33 cellular contexts compared by ENCODE assay signal in the genomic region with DNA sequence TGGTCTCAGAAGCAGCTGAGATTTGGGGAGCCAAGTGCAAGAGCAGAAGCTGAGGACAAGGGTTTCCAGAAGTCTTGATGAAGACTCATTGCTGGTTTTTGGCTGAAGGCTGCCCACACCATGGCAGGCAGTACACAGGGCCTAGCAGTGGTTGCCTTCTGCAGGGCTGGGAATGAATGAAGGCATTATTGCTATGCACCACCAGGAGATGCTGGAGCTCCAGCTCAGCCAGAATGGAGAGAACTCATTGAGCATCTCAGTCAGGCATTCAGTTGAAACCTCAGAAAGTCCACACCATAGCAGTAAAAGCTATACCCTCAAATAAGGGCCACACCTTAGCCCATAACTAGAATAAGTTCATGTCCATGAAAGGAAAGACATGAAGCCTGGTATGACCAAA.
"Had no signal": no experiment of that assay in that cellular context is flagged by ENCODE, and none has a peak within 500 bp of the region (broad histone marks: within the 10 kb centered on the region; RNA-seq: fewer than 3 reads in every experiment).

No MANE protein-coding gene starts in this region.

- H3K4me1 ChIP-seq: adrenal gland, body of pancreas, breast epithelium had no signal

- H3K36me3 ChIP-seq: adrenal gland, brain microvascular endothelial cell, breast epithelium had no signal

- H3K27ac ChIP-seq: adrenal gland, body of pancreas, brain microvascular endothelial cell, breast epithelium, VCaP had no signal

- H3K4me3 ChIP-seq: adrenal gland, body of pancreas, breast epithelium had no signal

- H3K27me3 ChIP-seq: adrenal gland, body of pancreas, brain microvascular endothelial cell, breast epithelium had no signal

- FAIRE-seq: astrocyte, TTC549 had no signal

- DNase-seq: activated B cell treated with CpG ODN at 0.5 μM for 24 hours; activated CD4-positive, alpha-beta memory T cell treated with anti-CD3 and anti-CD28 coated beads for 36 hours; activated CD4-positive, alpha-beta T cell treated with anti-CD3 and anti-CD28 coated beads for 4 hours; activated CD4-positive, alpha-beta T cell treated with anti-CD3 and anti-CD28 coated beads, Interleukin-2, amount 10 ng/mL, durations not matched to agents 24 days and 14 days; activated CD4-positive, alpha-beta T cell treated with anti-CD3 and anti-CD28 coated beads, Interleukin-2, amount 50 U/mL, for 1 hour; activated CD4-positive, alpha-beta T cell treated with anti-CD3 and anti-CD28 coated beads, Interleukin-2, amount 50 U/mL, for 4 hours; activated CD4-positive, CD25-positive, alpha-beta regulatory T cell treated with anti-CD3 and anti-CD28 coated beads, Interleukin-2, amount 50 U/mL, for 72 hours; activated CD8-positive, alpha-beta memory T cell treated with anti-CD3 and anti-CD28 coated beads, Interleukin-2, amount 50 U/mL, for 4 hours; activated CD8-positive, alpha-beta T cell treated with anti-CD3 and anti-CD28 coated beads for 36 hours; activated effector memory CD4-positive, alpha-beta T cell treated with anti-CD3 and anti-CD28 coated beads, Interleukin-2, amount 50 U/mL, for 16 hours; activated gamma-delta T cell treated with Interleukin-2 at 50 U/mL for 16 hours; activated naive CD4-positive, alpha-beta T cell; activated naive CD4-positive, alpha-beta T cell treated with anti-CD3 and anti-CD28 coated beads for 36 hours; activated naive CD4-positive, alpha-beta T cell treated with anti-CD3 and anti-CD28 coated beads, Interleukin-2, amount 50 U/mL, for 16 hours; activated naive CD8-positive, alpha-beta T cell treated with anti-CD3 and anti-CD28 coated beads for 36 hours; activated T-cell treated with anti-CD3 and anti-CD28 coated beads for 4 hours; activated T-cell treated with anti-CD3 and anti-CD28 coated beads, Interleukin-2, amount 50 U/mL, for 1 hour; activated T-cell treated with anti-CD3 and anti-CD28 coated beads, Interleukin-2, amount 50 U/mL, for 4 hours; activated T-cell treated with anti-CD3 and anti-CD28 coated beads, Interleukin-2, amount 50 U/mL, for 72 hours; adrenal gland; amniotic stem cell; aorta; body of pancreas; brain microvascular endothelial cell; central memory CD4-positive, alpha-beta T cell; T-helper 2 cell; T-helper 9 cell had no signal

- ATAC-seq: activated CD8-positive, alpha-beta T cell treated with anti-CD3 and anti-CD28 coated beads for 36 hours; activated naive CD4-positive, alpha-beta T cell treated with anti-CD3 and anti-CD28 coated beads, Interleukin-2, amount 50 U/mL, for 72 hours; activated T-cell treated with anti-CD3 and anti-CD28 coated beads, Interleukin-2, amount 50 U/mL, for 4 hours; activated T-cell treated with anti-CD3 and anti-CD28 coated beads, Interleukin-2, amount 50 U/mL, for 72 hours; activated T-helper 17 cell treated with anti-CD3 and anti-CD28 coated beads, Interleukin-2, amount 50 U/mL, for 72 hours; body of pancreas had no signal
